Comparison of ENCODE assay signal across 21 cellular contexts in the genomic region with DNA sequence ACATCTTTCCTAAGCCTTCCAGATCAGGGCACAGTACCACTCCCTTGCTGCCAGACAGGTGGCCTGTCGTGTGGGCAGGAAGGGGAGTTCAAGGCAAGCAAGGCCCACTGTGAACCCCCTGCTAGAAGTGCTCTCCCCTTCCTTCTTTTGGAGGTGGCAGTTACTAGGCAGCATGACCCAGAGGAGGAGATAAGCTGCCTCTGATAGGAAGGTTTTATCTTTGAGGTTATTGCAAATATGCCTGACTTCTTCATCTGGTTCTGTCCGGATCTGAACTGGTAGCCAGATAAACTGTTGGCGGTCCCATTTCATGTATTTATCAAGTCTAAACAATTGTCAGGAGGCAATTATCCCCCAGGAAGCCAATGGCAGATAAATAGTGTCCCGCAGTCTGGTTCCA.
A peak's percentile ranks its signal among the peaks of the same experiment; 100 is the strongest.
DNase-seq lines count a peak whose midpoint lies in the region; ATAC-seq, FAIRE-seq and TF ChIP-seq lines count a peak whose summit lies in the region.
"Had no signal": no experiment of that assay in that cellular context is flagged by ENCODE, and none has a peak within 500 bp of the region (broad histone marks: within the 10 kb centered on the region; RNA-seq: fewer than 3 reads in every experiment).

No MANE protein-coding gene starts in this region.

- H4K20me1 ChIP-seq in K562 (replicated peaks; ENCODE audit: control insufficient read depth, insufficient read depth, low read length) = no peaks in the 10 kb centered on the region; the same call in 1 of the 2 replicates

- BruUV-seq in K562 (replicated peaks; lab: Mats Ljungman, UMichigan) = no TSS peak

- intact Hi-C loops in heart left ventricle (cut with DNase I) (loop anchor here (2.0 to 10.0 kb wide), 13 partner anchors 147 to 1172 kb away; partner anchors contain the start of gene LMO4 (in 3 of the 10)), Right ventricle myocardium inferior (cut with DNase I) (loop anchor here (5.0 to 10.0 kb wide), 2 partner anchors 197 to 1164 kb away; partner anchors contain the start of gene LMO4), K562 (cut with micrococcal nuclease) (loop anchor here (5.0 kb wide), 3 partner anchors 157 to 822 kb away; no protein-coding TSS in a partner anchor), thyroid gland (cut with DNase I) (no loop called here)

- H3K9me3 ChIP-seq in heart left ventricle = no peaks in the 10 kb centered on the region
- H3K9me3 ChIP-seq in K562 (replicated peaks; ENCODE audit: control insufficient read depth, insufficient read depth, low read depth, low read length) = no peaks in the 10 kb centered on the region
- no peaks in the 10 kb centered on the region for H3K9me3 ChIP-seq in mesenchymal stem cell (ENCODE audit: control insufficient read depth, low read length)
- no peaks in the 10 kb centered on the region for H3K9me3 ChIP-seq in thyroid gland

- POLR2A ChIA-PET in K562 (lab: Yijun Ruan, JAX) = interaction anchor here (0.6 kb wide), 1 partner anchor 14 kb away, joined by 3 read pairs; no protein-coding TSS in a partner anchor

- no peaks in the 10 kb centered on the region for H3K79me2 ChIP-seq in K562 (ENCODE audit: control insufficient read depth, insufficient read depth, low read length)
- H3K79me2 ChIP-seq: parathyroid adenoma had no signal

- no peaks in the 10 kb centered on the region for H3K79me1 ChIP-seq in mesenchymal stem cell (replicated peaks; ENCODE audit: low read length, poor library complexity, severe bottlenecking)

- H3K27me3 ChIP-seq in heart left ventricle (peaks cover 0 to 2% (median 0%) of the 10 kb centered on the region in 9 donors), K562 (ENCODE audit: control insufficient read depth in 2 of 2, insufficient read depth in 2 of 2, low read length in 2 of 2) (peaks cover 9 to 40% of the 10 kb centered on the region in 2 experiments; a peak in 3 of 5 replicates), mesenchymal stem cell (ENCODE audit: control insufficient read depth in 1 of 2, insufficient read depth in 1 of 2, low read length in 2 of 2) (peaks cover 0 to 5% of the 10 kb centered on the region in 2 experiments), thyroid gland (no peaks in the 10 kb centered on the region)

- H3K9me1 ChIP-seq in K562 (ENCODE audit: control insufficient read depth, insufficient read depth, low read length) = no peaks in the 10 kb centered on the region

- no peak overlapping the region for H3K4ac ChIP-seq in mesenchymal stem cell (ENCODE audit: low read depth in 1 of 2, low read length in 2 of 2)

- H4K91ac ChIP-seq in mesenchymal stem cell (ENCODE audit: low read length) = no peak overlapping the region

- WGBS in heart left ventricle, 4 donors = 80 to 91% (median 83%) methylated on average over 4 of the region's 4 CpGs
- WGBS in K562 (ENCODE audit: insufficient coverage, low coverage, missing lambda C conversion rate) = 2% methylated on average over 4 of the region's 4 CpGs
- WGBS in mesenchymal stem cell = 59% methylated on average over 4 of the region's 4 CpGs
- 79 to 87% methylated on average over 4 of the region's 4 CpGs for WGBS in thyroid gland, 2 donors

- H2AK5ac ChIP-seq in mesenchymal stem cell (ENCODE audit: low read length, severe bottlenecking) = no peak overlapping the region

- no peak overlapping the region; a peak in 1 of 4 replicates for H3K9ac ChIP-seq in K562 (ENCODE audit: insufficient read depth in 1 of 2, low read depth in 2 of 2, low read length in 2 of 2)
- peak overlapping the region; percentile 90 for H3K9ac ChIP-seq in mesenchymal stem cell (ENCODE audit: low read length)
- H3K9ac ChIP-seq: parathyroid adenoma had no signal

- ATAC-seq in heart left ventricle (no peak), Right ventricle myocardium inferior (no peak), K562 (no peak)
- ATAC-seq in activated CD4-positive, CD25-positive, alpha-beta regulatory T cell treated with anti-CD3 and anti-CD28 coated beads, Interleukin-2, amount 50 U/mL, for 24 hours = no peak
- ATAC-seq: left lobe of liver had no signal

- no peak overlapping the region for H2BK12ac ChIP-seq in mesenchymal stem cell (ENCODE audit: low read length in 2 of 2)

- H2AFZ ChIP-seq in K562 (ENCODE audit: low read depth, low read length) (peak overlapping the region; percentile 28; the same call in 1 of the 2 replicates), mesenchymal stem cell (ENCODE audit: low read depth, low read length) (no peak overlapping the region)
- H2AFZ ChIP-seq: parathyroid adenoma had no signal

- H3K4me1 ChIP-seq in heart left ventricle = peaks cover 0 to 45% (median 12%) of the 10 kb centered on the region in 12 donors
- H3K4me1 ChIP-seq in K562 (replicated peaks in 1 of 2; ENCODE audit: control insufficient read depth in 2 of 2, insufficient read depth in 2 of 2, low read length in 2 of 2) = peaks cover 13 to 14% of the 10 kb centered on the region in 2 experiments
- peaks cover 6% of the 10 kb centered on the region for H3K4me1 ChIP-seq in mesenchymal stem cell (ENCODE audit: control insufficient read depth, insufficient read depth, low read depth, low read length)
- H3K4me1 ChIP-seq in thyroid gland = peaks cover 0 to 3% of the 10 kb centered on the region in 2 donors
- H3K4me1 ChIP-seq: parathyroid adenoma had no signal

- DNase-seq in heart left ventricle (peak in 1 of 5 donors; percentile 21), Right ventricle myocardium inferior (ENCODE audit: missing footprints) (no peak), K562 (ENCODE audit: extremely low read depth in 1 of 4, low spot score in 3 of 4) (peak in 2 of 4 experiments; percentile 22 to 34), mesenchymal stem cell (no peak), thyroid gland (no peak), epidermal melanocyte (ENCODE audit: insufficient read length, low spot score) (no peak)
- no peak for DNase-seq in activated CD4-positive, CD25-positive, alpha-beta regulatory T cell (lab: John Stamatoyannopoulos, UW)
- DNase-seq: activated naive CD4-positive, alpha-beta T cell treated with anti-CD3 and anti-CD28 coated beads, Interleukin-2, amount 10 ng/mL, durations not matched to agents 7 days and 5 days; AML-193; amygdala; CD8-positive, alpha-beta memory T cell; DMS153; NCI-H1930; NCI-H526 treated with DMSO at 0.1 percent for 48 hours; WERI-Rb-1 had no signal

- in situ Hi-C loops in K562 (cut with MboI) = loop anchor here (10.0 kb wide), 1 partner anchor 154 kb away; no protein-coding TSS in a partner anchor

- H3K4me3 ChIP-seq in heart left ventricle (peak overlapping the region in 8 of 12 donors; percentile 18 to 66 (median 38)), K562 (no peak overlapping the region), mesenchymal stem cell (ENCODE audit: insufficient read depth in 1 of 2, low read depth in 1 of 2, low read length in 2 of 2) (peak overlapping the region in 1 of 2 experiments; percentile 79), thyroid gland (replicated peaks in 1 of 3) (no peak overlapping the region)

- H2BK120ac ChIP-seq in mesenchymal stem cell (ENCODE audit: low read depth, low read length) = no peak overlapping the region

- H3K23ac ChIP-seq in mesenchymal stem cell (ENCODE audit: low read length in 2 of 2) = no peak overlapping the region

- TF ChIP-seq EP300 in K562 (IDR thresholded peaks at IDR 0.05; ENCODE audit: low read length) = peak; percentile 46; the same call in 1 of the 2 replicates

- no peak for TF ChIP-seq RAD21 in K562 (CRISPR knock-in tag; conservative IDR thresholded peaks at IDR 0.05 in 1 of 2, IDR thresholded peaks at IDR 0.05 in 1 of 2)

- peak overlapping the region; percentile 39; the same call in 1 of the 2 replicates for H3K4me2 ChIP-seq in K562 (ENCODE audit: insufficient read depth, low read length)
- no peak overlapping the region for H3K4me2 ChIP-seq in mesenchymal stem cell (ENCODE audit: low read length, poor library complexity, severe bottlenecking)

- H2BK5ac ChIP-seq in mesenchymal stem cell (ENCODE audit: low read depth, low read length, poor library complexity, severe bottlenecking) = no peak overlapping the region

- TF ChIP-seq POLR2A in heart left ventricle (IDR thresholded peaks at IDR 0.05) = no peak
- no peak for TF ChIP-seq POLR2A in K562 (conservative IDR thresholded peaks at IDR 0.05)
- TF ChIP-seq POLR2A in thyroid gland (IDR thresholded peaks at IDR 0.05) = no peak

- peak overlapping the region in 9 of 12 donors; percentile 34 to 88 (median 77) for H3K27ac ChIP-seq in heart left ventricle
- H3K27ac ChIP-seq in K562 (ENCODE audit: extremely low read depth, low read depth, low read length) = no peak overlapping the region; the same call in 2 of the 3 replicates
- no peak overlapping the region for H3K27ac ChIP-seq in mesenchymal stem cell (ENCODE audit: low read length, poor library complexity, severe bottlenecking)
- peak overlapping the region; percentile 19 to 49 (median 24) for H3K27ac ChIP-seq in thyroid gland
- H3K27ac ChIP-seq: parathyroid adenoma, WERI-Rb-1 had no signal

- no peak for FAIRE-seq in K562 (lab: Jason Lieb, UNC)
- FAIRE-seq: bronchial epithelial cell, GM18507, H54 had no signal

- CTCF ChIA-PET in K562 (lab: Yijun Ruan, JAX; ENCODE audit: low intra/inter-chr PET ratio) = interaction anchor here (0.7 kb wide), 1 partner anchor 797 kb away, joined by 3 read pairs; no protein-coding TSS in a partner anchor

- no peak overlapping the region for H4K8ac ChIP-seq in mesenchymal stem cell (ENCODE audit: low read length)

- no peak overlapping the region for H3K14ac ChIP-seq in mesenchymal stem cell (ENCODE audit: low read length in 2 of 2)

- TF ChIP-seq CTCF in heart left ventricle (IDR thresholded peaks at IDR 0.05) (no peak), K562 (IDR thresholded peaks at IDR 0.05 in 2 of 3, conservative IDR thresholded peaks at IDR 0.05 in 1 of 3; ENCODE audit: insufficient read depth in 2 of 3, low read depth in 1 of 3, low read length in 3 of 3) (no peak), thyroid gland (IDR thresholded peaks at IDR 0.05) (no peak)

- no peak overlapping the region for H3K18ac ChIP-seq in mesenchymal stem cell (ENCODE audit: low read depth in 1 of 2, low read length in 2 of 2)

- H3K36me3 ChIP-seq in heart left ventricle (no peaks in the 10 kb centered on the region), K562 (ENCODE audit: control insufficient read depth, insufficient read depth, low read length) (no peaks in the 10 kb centered on the region), mesenchymal stem cell (ENCODE audit: control insufficient read depth in 1 of 2, insufficient read depth in 2 of 2, low read depth in 1 of 2, low read length in 2 of 2) (no peaks in the 10 kb centered on the region), thyroid gland (no peaks in the 10 kb centered on the region)
- H3K36me3 ChIP-seq: WERI-Rb-1 had no signal

- no peak overlapping the region for H2BK15ac ChIP-seq in mesenchymal stem cell (ENCODE audit: low read depth, poor library complexity, severe bottlenecking)

TF ChIP-seq in K562, 482 proteins besides CTCF, POLR2A, EP300 and RAD21 (continues in another document):
- TF ChIP-seq ARID1B (IDR thresholded peaks at IDR 0.05) (peak; percentile 64), CBFA2T2 (conservative IDR thresholded peaks at IDR 0.05) (0 out of 2 replicates have a peak, but pooled peaks have one; percentile 33), ESRRA (IDR thresholded peaks at IDR 0.05; ENCODE audit: borderline replicate concordance, low read depth) (peak; percentile 76), ZNF780A (CRISPR knock-in tag; IDR thresholded peaks at IDR 0.05) (no peak)

Comparison
In these comparisons a context has a peak if more than half of its experiments do, and no peak if none do; other contexts are left out.
1. H3K27ac ChIP-seq: peak in heart left ventricle (9 of 12) and thyroid gland (3 of 3); none in K562 (single experiment) and mesenchymal stem cell (single experiment).
2. H3K4me3 ChIP-seq: peak in heart left ventricle (8 of 12); none in K562 (single experiment) and thyroid gland (0 of 3).